Comparison of ENCODE assay signal across 8 cellular contexts in genomic region chr1:16913616-16913865, GRCh38. TPM values are rescaled to one million over a fixed set of nuclear protein-coding genes. Genes with fewer than 3 reads are reported as not detected.
A peak's percentile ranks its signal among the peaks of the same experiment; 100 is the strongest.
DNase-seq lines count a peak whose midpoint lies in the region; ATAC-seq, FAIRE-seq and TF ChIP-seq lines count a peak whose summit lies in the region.

No MANE protein-coding gene starts in this region.

- peak overlapping the region; percentile 7 to 41 for H3K9ac ChIP-seq in kidney (ENCODE audit: low read length in 2 of 2)

- no peak for TF ChIP-seq POLR2A in suprapubic skin (IDR thresholded peaks at IDR 0.05)

- H3K36me3 ChIP-seq in kidney (ENCODE audit: control insufficient read depth in 1 of 2, insufficient read depth in 2 of 2, low read length in 2 of 2) (no peaks in the 10 kb centered on the region), suprapubic skin (no peaks in the 10 kb centered on the region)

- H3K9me3 ChIP-seq in kidney (ENCODE audit: control insufficient read depth in 1 of 2, low read length in 2 of 2), result no peaks in the 10 kb centered on the region
- no peaks in the 10 kb centered on the region for H3K9me3 ChIP-seq in suprapubic skin

- intact Hi-C loops in activated T-helper 2 cell treated with anti-CD3 and anti-CD28 coated beads, Interferon-gamma antibody, Interleukin-2, Interleukin-4, amounts not matched to agents 10 μg/mL and 5 μg/mL and 100 μg/mL, durations not matched to agents 14 hours and 24 hours and 36 hours (cut with micrococcal nuclease), result loop anchor here (1.0 kb wide), 1 partner anchor 8 kb away; no protein-coding TSS in a partner anchor
- intact Hi-C loops in kidney (cut with DNase I), result no loop called here

- H3K27me3 Mint-ChIP-seq in T-helper 1 cell treated with Interleukin-12 subunit alpha and Interleukin-12 subunit beta and Interleukin-4 antibody, amounts not matched to agents 30 μg/mL and 1 μg/mL, for 36 hours (ENCODE audit: low read depth), result peaks cover 13% of the 10 kb centered on the region
- peaks cover 9% of the 10 kb centered on the region for H3K27me3 Mint-ChIP-seq in activated T-helper 2 cell treated with anti-CD3 and anti-CD28 coated beads, Interferon-gamma antibody, Interleukin-2, Interleukin-4, amounts not matched to agents 10 μg/mL and 5 μg/mL and 100 μg/mL, durations not matched to agents 14 hours and 24 hours and 36 hours (ENCODE audit: low read depth)

- H3K4me1 Mint-ChIP-seq in T-helper 1 cell treated with Interleukin-12 subunit alpha and Interleukin-12 subunit beta and Interleukin-4 antibody, amounts not matched to agents 30 μg/mL and 1 μg/mL, for 36 hours (ENCODE audit: low read depth), result peaks cover 25% of the 10 kb centered on the region
- H3K4me1 Mint-ChIP-seq in activated T-helper 2 cell treated with anti-CD3 and anti-CD28 coated beads, Interferon-gamma antibody, Interleukin-2, Interleukin-4, amounts not matched to agents 10 μg/mL and 5 μg/mL and 100 μg/mL, durations not matched to agents 14 hours and 24 hours and 36 hours (ENCODE audit: low read depth), result peaks cover 19% of the 10 kb centered on the region

- H3K4me3 ChIP-seq in kidney (ENCODE audit: low read length in 2 of 2) (peak overlapping the region; percentile 46 to 62), suprapubic skin (peak overlapping the region; percentile 59)

- TF ChIP-seq EP300 in suprapubic skin (IDR thresholded peaks at IDR 0.05), result no peak

- no peak for DNase-seq in T-helper 1 cell
- no peak for DNase-seq in activated T-helper 2 cell treated with anti-CD3 and anti-CD28 coated beads, Interferon-gamma antibody, Interleukin-2, Interleukin-4, amounts not matched to agents 10 μg/mL and 5 μg/mL and 100 μg/mL, durations not matched to agents 14 hours and 24 hours and 36 hours (ENCODE audit: low spot score)
- DNase-seq in kidney, result no peak
- no peak for DNase-seq in suprapubic skin (ENCODE audit: low spot score in 2 of 2)
- DNase-seq in NCI-H446 (lab: John Stamatoyannopoulos, UW), result no peak
- DNase-seq in ecto neural progenitor cell (ENCODE audit: low spot score), result no peak

- H3K4me3 Mint-ChIP-seq in T-helper 1 cell treated with Interleukin-12 subunit alpha and Interleukin-12 subunit beta and Interleukin-4 antibody, amounts not matched to agents 30 μg/mL and 1 μg/mL, for 36 hours, result peak overlapping the region; percentile 68
- H3K4me3 Mint-ChIP-seq in activated T-helper 2 cell treated with anti-CD3 and anti-CD28 coated beads, Interferon-gamma antibody, Interleukin-2, Interleukin-4, amounts not matched to agents 10 μg/mL and 5 μg/mL and 100 μg/mL, durations not matched to agents 14 hours and 24 hours and 36 hours (ENCODE audit: low read depth), result peak overlapping the region; percentile 70

- no peaks in the 10 kb centered on the region for H3K27me3 ChIP-seq in suprapubic skin

- TF ChIP-seq CTCF in kidney (IDR thresholded peaks at IDR 0.05; ENCODE audit: borderline replicate concordance, extremely low read depth, insufficient read depth) (no peak), suprapubic skin (IDR thresholded peaks at IDR 0.05) (no peak)

- H3K9me3 Mint-ChIP-seq in T-helper 1 cell treated with Interleukin-12 subunit alpha and Interleukin-12 subunit beta and Interleukin-4 antibody, amounts not matched to agents 30 μg/mL and 1 μg/mL, for 36 hours, result no peaks in the 10 kb centered on the region
- no peaks in the 10 kb centered on the region for H3K9me3 Mint-ChIP-seq in activated T-helper 2 cell treated with anti-CD3 and anti-CD28 coated beads, Interferon-gamma antibody, Interleukin-2, Interleukin-4, amounts not matched to agents 10 μg/mL and 5 μg/mL and 100 μg/mL, durations not matched to agents 14 hours and 24 hours and 36 hours

- no peak for ATAC-seq in GM18502 (IDR thresholded peaks at IDR 0.05; ENCODE audit: poor library complexity, unreplicated experiment)

- WGBS in suprapubic skin, result 6% methylated on average over 7 of the region's 19 CpGs

- peak overlapping the region; percentile 57 to 61 for H3K27ac ChIP-seq in kidney (ENCODE audit: low read depth in 2 of 2, low read length in 2 of 2)
- H3K27ac ChIP-seq in suprapubic skin, result peak overlapping the region; percentile 68

- H3K36me3 Mint-ChIP-seq in T-helper 1 cell treated with Interleukin-12 subunit alpha and Interleukin-12 subunit beta and Interleukin-4 antibody, amounts not matched to agents 30 μg/mL and 1 μg/mL, for 36 hours (ENCODE audit: low read depth), result no peaks in the 10 kb centered on the region
- no peaks in the 10 kb centered on the region for H3K36me3 Mint-ChIP-seq in activated T-helper 2 cell treated with anti-CD3 and anti-CD28 coated beads, Interferon-gamma antibody, Interleukin-2, Interleukin-4, amounts not matched to agents 10 μg/mL and 5 μg/mL and 100 μg/mL, durations not matched to agents 14 hours and 24 hours and 36 hours (ENCODE audit: low read depth)

- H3K27ac Mint-ChIP-seq in T-helper 1 cell treated with Interleukin-12 subunit alpha and Interleukin-12 subunit beta and Interleukin-4 antibody, amounts not matched to agents 30 μg/mL and 1 μg/mL, for 36 hours, result no peak overlapping the region
- no peak overlapping the region for H3K27ac Mint-ChIP-seq in activated T-helper 2 cell treated with anti-CD3 and anti-CD28 coated beads, Interferon-gamma antibody, Interleukin-2, Interleukin-4, amounts not matched to agents 10 μg/mL and 5 μg/mL and 100 μg/mL, durations not matched to agents 14 hours and 24 hours and 36 hours

- H3K4me1 ChIP-seq in kidney (ENCODE audit: control insufficient read depth in 1 of 2, insufficient read depth in 1 of 2, low read depth in 1 of 2, low read length in 2 of 2), result peaks cover 14 to 23% of the 10 kb centered on the region in 2 donors
- peaks cover 32% of the 10 kb centered on the region for H3K4me1 ChIP-seq in suprapubic skin

- FAIRE-seq in kidney (lab: Jason Lieb, UNC), result no peak

RNA-seq across cellular contexts. Expression of gene CROCC, which starts 8.2 kb away (rescaled TPM):
- 25.7 and 28.6 TPM in 2 replicates for total RNA-seq in activated T-helper 2 cell treated with anti-CD3 and anti-CD28 coated beads, Interferon-gamma antibody, Interleukin-2, Interleukin-4, amounts not matched to agents 10 μg/mL and 5 μg/mL and 100 μg/mL, durations not matched to agents 14 hours and 24 hours and 36 hours
- 30.5 TPM for total RNA-seq in kidney
- 10.6 TPM for polyA plus RNA-seq in kidney (ENCODE audit: insufficient read depth, low read depth, low replicate concordance)
- 10 to 100 TPM; 27.7 to 86.4 (median 60.2) TPM for total RNA-seq in suprapubic skin

RNA-seq across cellular contexts. Expression of gene RNU1-2, which starts 17.8 kb away (rescaled TPM):
- 2,033 and 2,369 TPM in 2 replicates for total RNA-seq in activated T-helper 2 cell treated with anti-CD3 and anti-CD28 coated beads, Interferon-gamma antibody, Interleukin-2, Interleukin-4, amounts not matched to agents 10 μg/mL and 5 μg/mL and 100 μg/mL, durations not matched to agents 14 hours and 24 hours and 36 hours
- total RNA-seq in kidney, result 8,605 TPM
- 26.8 TPM for polyA plus RNA-seq in kidney (ENCODE audit: insufficient read depth, low read depth, low replicate concordance)
- total RNA-seq in suprapubic skin, result under 1 TPM; under 0.01 TPM

Comparison
In these comparisons a context has a peak if more than half of its experiments do, and no peak if none do; other contexts are left out.
1. RNA of gene RNU1-2, which starts 17.8 kb away (total RNA-seq): 8,605 TPM in kidney (single experiment) and 2,033 to 2,369 TPM in activated T-helper 2 cell treated with anti-CD3 and anti-CD28 coated beads, Interferon-gamma antibody, Interleukin-2, Interleukin-4, amounts not matched to agents 10 μg/mL and 5 μg/mL and 100 μg/mL, durations not matched to agents 14 hours and 24 hours and 36 hours; under 0.01 TPM in suprapubic skin; every median in the first group is over 1,000 times any median in the second.